ENCODE assay signal across 27 cellular contexts in genomic region chr1:163378554-163378953, GRCh38.
"Had no signal": no experiment of that assay in that cellular context is flagged by ENCODE, and none has a peak within 500 bp of the region (broad histone marks: within the 10 kb centered on the region; RNA-seq: fewer than 3 reads in every experiment).

No MANE protein-coding gene starts in this region.

- H3K27ac ChIP-seq: heart right ventricle, hepatocyte, left ventricle myocardium inferior, neural progenitor cell, neutrophil, parathyroid adenoma, spleen, tibial nerve, vagina had no signal

- H3K36me3 Mint-ChIP-seq: mesothelial cell of epicardium; natural killer cell; neural progenitor cell; stimulated activated memory B cell treated with anti-CD40 and anti-IgM and Interleukin-4, amounts not matched to agents 10 μg/mL and 1 μg/mL and 100 μg/mL, for 72 hours; type B pancreatic cell had no signal

- H3K4me1 ChIP-seq: heart right ventricle, left ventricle myocardium inferior, neural progenitor cell, parathyroid adenoma, spleen, tibial nerve, vagina had no signal

- H3K9ac ChIP-seq: neural progenitor cell, parathyroid adenoma had no signal

- H3K9me3 ChIP-seq: heart right ventricle, left ventricle myocardium inferior, neutrophil, spleen, tibial nerve, vagina had no signal

- H3K4me3 ChIP-seq: heart right ventricle, hepatocyte, left ventricle myocardium inferior, lung, neural progenitor cell, spleen, tibial nerve, vagina had no signal

- H3K4me1 Mint-ChIP-seq: natural killer cell; nephron progenitor cell; neural progenitor cell; stimulated activated memory B cell treated with anti-CD40 and anti-IgM and Interleukin-4, amounts not matched to agents 10 μg/mL and 1 μg/mL and 100 μg/mL, for 72 hours; stimulated activated naive CD8-positive, alpha-beta T cell treated with anti-CD3 and anti-CD28 coated beads, Interleukin-15, amount 100 ng/mL, for 72 hours had no signal

- H3K27me3 Mint-ChIP-seq: type B pancreatic cell had no signal

- H3K4me3 Mint-ChIP-seq: mesothelial cell of epicardium; natural killer cell; nephron progenitor cell; neural progenitor cell; stimulated activated memory B cell treated with anti-CD40 and anti-IgM and Interleukin-4, amounts not matched to agents 10 μg/mL and 1 μg/mL and 100 μg/mL, for 72 hours; stimulated activated naive CD8-positive, alpha-beta T cell treated with anti-CD3 and anti-CD28 coated beads, Interleukin-15, amount 100 ng/mL, for 72 hours; type B pancreatic cell had no signal

- H2AFZ ChIP-seq: hepatocyte, neural progenitor cell, parathyroid adenoma had no signal

- H3K79me2 ChIP-seq: hepatocyte, parathyroid adenoma had no signal

- DNase-seq: heart right ventricle; islet precursor cell; left ventricle myocardium inferior; mesendoderm; natural killer cell; nephron progenitor cell; occipital lobe; retina; right cardiac atrium; small intestine; spleen; stimulated activated CD4-positive, alpha-beta T cell treated with anti-CD3 and anti-CD28 coated beads, Interleukin-4, amount 100 ng/mL, for 24 hours; stimulated activated naive CD4-positive, alpha-beta T cell treated with Interleukin-2 at 50 U/mL for 16 hours; stimulated activated naive CD8-positive, alpha-beta T cell treated with anti-CD3 and anti-CD28 coated beads, Interleukin-15, amount 100 ng/mL, for 72 hours; substantia nigra had no signal

- H3K9me3 Mint-ChIP-seq: natural killer cell; nephron progenitor cell; neural progenitor cell; stimulated activated naive CD8-positive, alpha-beta T cell treated with anti-CD3 and anti-CD28 coated beads, Interleukin-15, amount 100 ng/mL, for 72 hours; type B pancreatic cell had no signal

- H3K4me2 ChIP-seq: hepatocyte, neural progenitor cell had no signal

- ATAC-seq: heart right ventricle; natural killer cell; right cardiac atrium; sciatic nerve; stimulated activated memory B cell treated with anti-CD40 and anti-IgM and Interleukin-4, amounts not matched to agents 10 μg/mL and 1 μg/mL and 100 μg/mL, for 72 hours; stimulated activated naive CD8-positive, alpha-beta T cell treated with anti-CD3 and anti-CD28 coated beads, Interleukin-15, amount 100 ng/mL, for 72 hours had no signal

- H3K27ac Mint-ChIP-seq: mesothelial cell of epicardium; natural killer cell; nephron progenitor cell; neural progenitor cell; progenitor cell of endocrine pancreas; stimulated activated memory B cell treated with anti-CD40 and anti-IgM and Interleukin-4, amounts not matched to agents 10 μg/mL and 1 μg/mL and 100 μg/mL, for 72 hours; stimulated activated naive CD8-positive, alpha-beta T cell treated with anti-CD3 and anti-CD28 coated beads, Interleukin-15, amount 100 ng/mL, for 72 hours; type B pancreatic cell had no signal

- H3K36me3 ChIP-seq: heart right ventricle, left ventricle myocardium inferior, neural progenitor cell, neutrophil, spleen, tibial nerve, vagina had no signal

- H3K27me3 ChIP-seq: hepatocyte, neural progenitor cell, tibial nerve, vagina had no signal
